Comparison of ENCODE assay signal across 12 cellular contexts in genomic region chr6:145349950-145350510, GRCh38.
DNase-seq lines count a peak whose midpoint lies in the region; ATAC-seq and TF ChIP-seq lines count a peak whose summit lies in the region.
"Had no signal": no experiment of that assay in that cellular context is flagged by ENCODE, and none has a peak within 500 bp of the region (broad histone marks: within the 10 kb centered on the region; RNA-seq: fewer than 3 reads in every experiment).

No MANE protein-coding gene starts in this region.

- H3K27me3 ChIP-seq in endodermal cell (ENCODE audit: control insufficient read depth, insufficient read depth, low read length, poor library complexity, severe bottlenecking) = no peaks in the 10 kb centered on the region

- H3K27ac Mint-ChIP-seq in endodermal cell = peak overlapping the region; percentile 42
- no peak overlapping the region for H3K27ac Mint-ChIP-seq in activated CD8-positive, alpha-beta T cell treated with anti-CD3 and anti-CD28 coated beads for 36 hours
- H3K27ac Mint-ChIP-seq: progenitor cell of endocrine pancreas had no signal

- no peak overlapping the region for H3K27ac ChIP-seq in endodermal cell (ENCODE audit: low read depth, low read length)
- H3K27ac ChIP-seq: RWPE1 had no signal

- no peaks in the 10 kb centered on the region for H3K9me3 Mint-ChIP-seq in endodermal cell
- no peaks in the 10 kb centered on the region for H3K9me3 Mint-ChIP-seq in activated CD8-positive, alpha-beta T cell treated with anti-CD3 and anti-CD28 coated beads for 36 hours

- peaks cover 43% of the 10 kb centered on the region for H3K4me1 Mint-ChIP-seq in endodermal cell
- H3K4me1 Mint-ChIP-seq in activated CD8-positive, alpha-beta T cell treated with anti-CD3 and anti-CD28 coated beads for 36 hours (ENCODE audit: low read depth) = no peaks in the 10 kb centered on the region

- intact Hi-C loops in activated CD8-positive, alpha-beta T cell treated with anti-CD3 and anti-CD28 coated beads for 36 hours (cut with micrococcal nuclease) = no loop called here

- TF ChIP-seq CTCF in endodermal cell (conservative IDR thresholded peaks at IDR 0.05) = no peak
- TF ChIP-seq CTCF in activated CD8-positive, alpha-beta T cell treated with anti-CD3 and anti-CD28 coated beads for 36 hours (IDR thresholded peaks at IDR 0.05) = no peak

- H3K4me1 ChIP-seq in endodermal cell (ENCODE audit: control insufficient read depth, insufficient read depth, low read length) = no peaks in the 10 kb centered on the region

- POLR2A ChIA-PET in activated CD8-positive, alpha-beta T cell treated with anti-CD3 and anti-CD28 coated beads for 36 hours (lab: Charles Lee) = no interaction called here

- H3K4me3 Mint-ChIP-seq in endodermal cell = no peak overlapping the region
- no peak overlapping the region for H3K4me3 Mint-ChIP-seq in activated CD8-positive, alpha-beta T cell treated with anti-CD3 and anti-CD28 coated beads for 36 hours

- peak overlapping the region; percentile 18 for H3K4me3 ChIP-seq in endodermal cell (ENCODE audit: low read length)

- no peaks in the 10 kb centered on the region for H3K36me3 Mint-ChIP-seq in endodermal cell (ENCODE audit: low read depth)
- H3K36me3 Mint-ChIP-seq in activated CD8-positive, alpha-beta T cell treated with anti-CD3 and anti-CD28 coated beads for 36 hours (ENCODE audit: low read depth) = no peaks in the 10 kb centered on the region

- 88 to 96% methylated on average over 3 of the region's 3 CpGs for WGBS in endodermal cell (ENCODE audit: insufficient coverage in 1 of 2, insufficient read length in 1 of 2), 2 experiments

- H3K9me3 ChIP-seq in endodermal cell (ENCODE audit: control insufficient read depth, low read length) = no peaks in the 10 kb centered on the region

- DNase-seq in endodermal cell = no peak
- DNase-seq in iPS-NIHi7 (ENCODE audit: extremely low spot score) = no peak
- DNase-seq in activated CD8-positive, alpha-beta T cell treated with anti-CD3 and anti-CD28 coated beads for 36 hours = no peak
- DNase-seq in C1 segment of cervical spinal cord (lab: John Stamatoyannopoulos, UW) = no peak
- no peak for DNase-seq in AG20443 (ENCODE audit: low spot score)
- DNase-seq: amniotic stem cell, NCI-H1694 treated with DMSO at 0.1 percent for 48 hours had no signal

- H3K9ac ChIP-seq in endodermal cell (ENCODE audit: extremely low read depth, low read length, poor library complexity, severe bottlenecking) = no peak overlapping the region

- no peaks in the 10 kb centered on the region for H3K27me3 Mint-ChIP-seq in endodermal cell (ENCODE audit: insufficient read depth)
- H3K27me3 Mint-ChIP-seq in activated CD8-positive, alpha-beta T cell treated with anti-CD3 and anti-CD28 coated beads for 36 hours = peaks cover 2% of the 10 kb centered on the region
- H3K27me3 Mint-ChIP-seq: progenitor cell of endocrine pancreas had no signal

- H3K36me3 ChIP-seq in endodermal cell (ENCODE audit: control insufficient read depth, insufficient read depth, low read length) = no peaks in the 10 kb centered on the region

- CTCF ChIA-PET in activated CD8-positive, alpha-beta T cell treated with anti-CD3 and anti-CD28 coated beads for 36 hours (lab: Charles Lee) = no interaction called here

- ATAC-seq in GM18519 (IDR thresholded peaks at IDR 0.05; ENCODE audit: low FRiP score, unreplicated experiment) (peak; percentile 83), GM21423 (IDR thresholded peaks at IDR 0.05; ENCODE audit: unreplicated experiment) (peak; percentile 60), HG03103 (IDR thresholded peaks at IDR 0.05; ENCODE audit: low read depth, unreplicated experiment) (peak; percentile 77)
- ATAC-seq in activated CD8-positive, alpha-beta T cell treated with anti-CD3 and anti-CD28 coated beads for 36 hours = no peak
